Comparison of ENCODE assay signal across 12 cellular contexts in the genomic region with DNA sequence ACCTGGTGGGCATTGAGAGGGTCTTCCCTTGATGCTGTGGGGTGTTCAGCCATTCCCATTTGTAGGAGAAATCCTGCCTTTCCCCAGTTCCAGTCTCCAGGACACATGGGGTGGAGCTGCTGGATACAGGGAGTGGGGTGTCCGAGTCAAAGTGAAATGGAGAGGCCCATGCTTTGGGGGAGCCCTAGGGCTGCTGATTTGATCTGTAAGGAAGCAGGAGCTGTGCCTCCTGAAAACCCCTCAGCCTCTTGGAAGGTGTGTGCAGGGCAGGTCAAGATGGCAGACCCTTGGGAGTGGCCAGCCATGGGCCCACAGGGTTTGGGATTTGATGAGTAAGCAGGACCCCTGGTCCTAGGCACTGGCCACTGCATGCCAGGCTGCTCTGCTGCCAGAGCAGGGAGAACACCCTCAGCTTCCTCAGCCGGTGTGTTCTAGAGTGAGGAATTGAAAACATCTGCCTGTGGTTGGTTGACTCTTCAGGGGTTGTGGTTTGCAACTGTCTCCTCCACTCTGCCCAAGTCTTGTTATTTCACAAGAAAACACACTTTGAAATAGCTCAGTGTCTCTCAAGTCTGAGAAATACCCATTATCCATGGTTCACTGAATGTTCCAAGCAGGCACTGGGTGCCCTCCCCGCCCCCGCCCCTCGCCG.
A peak's percentile ranks its signal among the peaks of the same experiment; 100 is the strongest.
DNase-seq lines count a peak whose midpoint lies in the region; ATAC-seq and TF ChIP-seq lines count a peak whose summit lies in the region.
"Had no signal": no experiment of that assay in that cellular context is flagged by ENCODE, and none has a peak within 500 bp of the region (broad histone marks: within the 10 kb centered on the region; RNA-seq: fewer than 3 reads in every experiment).

No MANE protein-coding gene starts in this region.

- 99% methylated on average over 6 of the region's 6 CpGs for WGBS in hepatocyte (ENCODE audit: low lambda C conversion rate, missing lambda C conversion rate)

- H3K9me3 ChIP-seq in ascending aorta: no peaks in the 10 kb centered on the region
- H3K9me3 ChIP-seq in hepatocyte (ENCODE audit: low read depth): no peaks in the 10 kb centered on the region

- H2AFZ ChIP-seq in hepatocyte: no peak overlapping the region

- peaks cover 22 to 43% of the 10 kb centered on the region in 2 donors for H3K36me3 ChIP-seq in ascending aorta
- H3K36me3 ChIP-seq in hepatocyte (replicated peaks; ENCODE audit: insufficient read depth, low read depth): no peaks in the 10 kb centered on the region

- ATAC-seq in GM19043 (IDR thresholded peaks at IDR 0.05; ENCODE audit: low read depth, unreplicated experiment) (peak; percentile 87), HG03442 (IDR thresholded peaks at IDR 0.05; ENCODE audit: unreplicated experiment) (peak; percentile 76), GM21723 (IDR thresholded peaks at IDR 0.05; ENCODE audit: unreplicated experiment) (no peak), HG02763 (IDR thresholded peaks at IDR 0.05; ENCODE audit: unreplicated experiment) (no peak)

- H4K20me1 ChIP-seq in hepatocyte (ENCODE audit: insufficient read depth, poor library complexity, severe bottlenecking): no peaks in the 10 kb centered on the region

- no peaks in the 10 kb centered on the region for H3K9me2 ChIP-seq in hepatocyte (replicated peaks; ENCODE audit: insufficient read depth)

- H3K27ac ChIP-seq in ascending aorta: peak overlapping the region; percentile 82 to 85
- H3K27ac ChIP-seq in hepatocyte: no peak overlapping the region

- H3K27me3 ChIP-seq in ascending aorta: no peaks in the 10 kb centered on the region
- H3K27me3 ChIP-seq in hepatocyte: no peaks in the 10 kb centered on the region

- DNase-seq in ascending aorta (ENCODE audit: low spot score in 2 of 2) (no peak), smooth muscle cell of the brain vasculature (ENCODE audit: low read depth, low spot score) (peak; percentile 59), hepatocyte (ENCODE audit: low spot score) (no peak), epidermal melanocyte (ENCODE audit: insufficient read length, low spot score) (no peak)
- DNase-seq: central memory CD4-positive, alpha-beta T cell; GOT3; SHP77 treated with DMSO at 0.1 percent for 48 hours; stimulated activated naive CD4-positive, alpha-beta T cell had no signal

- peak overlapping the region in 1 of 2 donors; percentile 36 for H3K4me3 ChIP-seq in ascending aorta
- no peak overlapping the region for H3K4me3 ChIP-seq in hepatocyte

- H3K79me2 ChIP-seq in hepatocyte: no peaks in the 10 kb centered on the region

- no peak overlapping the region for H3K4me2 ChIP-seq in hepatocyte

- peaks cover 7 to 11% of the 10 kb centered on the region in 2 donors for H3K4me1 ChIP-seq in ascending aorta
- no peaks in the 10 kb centered on the region for H3K4me1 ChIP-seq in hepatocyte (ENCODE audit: insufficient read depth)

- TF ChIP-seq CTCF in ascending aorta (IDR thresholded peaks at IDR 0.05) (no peak), hepatocyte (IDR thresholded peaks at IDR 0.05; ENCODE audit: poor library complexity) (no peak)

- intact Hi-C loops in ascending aorta (cut with DNase I): no loop called here

Comparison
In these comparisons a context has a peak if more than half of its experiments do, and no peak if none do; other contexts are left out.
1. ATAC-seq: peak in GM19043 (single experiment) and HG03442 (single experiment); none in GM21723 (single experiment) and HG02763 (single experiment).